2 cellular contexts compared by ENCODE assay signal in the genomic region with DNA sequence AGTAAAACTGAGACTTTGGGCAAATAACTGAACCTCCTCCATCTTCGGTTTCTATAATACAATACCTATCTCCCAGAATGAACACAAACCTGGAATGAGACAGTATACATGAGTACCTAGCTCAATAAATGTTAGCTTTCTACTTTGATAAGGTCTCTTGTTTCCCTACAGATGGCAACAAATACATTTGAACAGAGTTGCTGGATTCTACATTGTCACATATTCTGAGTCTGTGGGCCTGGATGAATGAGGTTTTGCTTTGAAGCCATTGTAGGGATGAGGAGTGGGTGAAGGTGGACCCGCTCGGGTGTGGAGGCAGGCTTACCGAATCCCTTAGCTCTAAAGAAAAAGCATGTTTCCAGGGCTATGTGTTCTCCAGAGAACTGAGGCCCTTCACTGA.
TF ChIP-seq lines count a peak whose summit lies in the region.

No MANE protein-coding gene starts in this region.

TF ChIP-seq in SK-N-SH, 30 proteins besides CTCF, POLR2A, EP300 and RAD21:
- TF ChIP-seq MXI1 (IDR thresholded peaks at IDR 0.05; ENCODE audit: low read depth, low read length) (no peak), GABPA (IDR thresholded peaks at IDR 0.05; ENCODE audit: low read depth) (no peak), SMC3 (IDR thresholded peaks at IDR 0.05; ENCODE audit: low read depth, low read length) (no peak), FOXJ3 (CRISPR knock-in tag; IDR thresholded peaks at IDR 0.05) (no peak), FOSL2 (IDR thresholded peaks at IDR 0.05; ENCODE audit: borderline replicate concordance, low read depth) (no peak), GATA2 (CRISPR knock-in tag; IDR thresholded peaks at IDR 0.05) (no peak), RFX5 (IDR thresholded peaks at IDR 0.05; ENCODE audit: low read length) (no peak), EZH2phosphoT487 (IDR thresholded peaks at IDR 0.05; ENCODE audit: borderline replicate concordance, low read depth) (no peak), RXRA (IDR thresholded peaks at IDR 0.05; ENCODE audit: borderline replicate concordance, low read depth) (no peak), FOXM1 (IDR thresholded peaks at IDR 0.05; ENCODE audit: low read depth) (no peak)
- TF ChIP-seq, protein P1, sequence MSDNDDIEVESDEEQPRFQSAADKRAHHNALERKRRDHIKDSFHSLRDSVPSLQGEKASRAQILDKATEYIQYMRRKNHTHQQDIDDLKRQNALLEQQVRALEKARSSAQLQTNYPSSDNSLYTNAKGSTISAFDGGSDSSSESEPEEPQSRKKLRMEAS (IDR thresholded peaks at IDR 0.05; ENCODE audit: low read depth), result no peak
- TF ChIP-seq, protein P2, sequence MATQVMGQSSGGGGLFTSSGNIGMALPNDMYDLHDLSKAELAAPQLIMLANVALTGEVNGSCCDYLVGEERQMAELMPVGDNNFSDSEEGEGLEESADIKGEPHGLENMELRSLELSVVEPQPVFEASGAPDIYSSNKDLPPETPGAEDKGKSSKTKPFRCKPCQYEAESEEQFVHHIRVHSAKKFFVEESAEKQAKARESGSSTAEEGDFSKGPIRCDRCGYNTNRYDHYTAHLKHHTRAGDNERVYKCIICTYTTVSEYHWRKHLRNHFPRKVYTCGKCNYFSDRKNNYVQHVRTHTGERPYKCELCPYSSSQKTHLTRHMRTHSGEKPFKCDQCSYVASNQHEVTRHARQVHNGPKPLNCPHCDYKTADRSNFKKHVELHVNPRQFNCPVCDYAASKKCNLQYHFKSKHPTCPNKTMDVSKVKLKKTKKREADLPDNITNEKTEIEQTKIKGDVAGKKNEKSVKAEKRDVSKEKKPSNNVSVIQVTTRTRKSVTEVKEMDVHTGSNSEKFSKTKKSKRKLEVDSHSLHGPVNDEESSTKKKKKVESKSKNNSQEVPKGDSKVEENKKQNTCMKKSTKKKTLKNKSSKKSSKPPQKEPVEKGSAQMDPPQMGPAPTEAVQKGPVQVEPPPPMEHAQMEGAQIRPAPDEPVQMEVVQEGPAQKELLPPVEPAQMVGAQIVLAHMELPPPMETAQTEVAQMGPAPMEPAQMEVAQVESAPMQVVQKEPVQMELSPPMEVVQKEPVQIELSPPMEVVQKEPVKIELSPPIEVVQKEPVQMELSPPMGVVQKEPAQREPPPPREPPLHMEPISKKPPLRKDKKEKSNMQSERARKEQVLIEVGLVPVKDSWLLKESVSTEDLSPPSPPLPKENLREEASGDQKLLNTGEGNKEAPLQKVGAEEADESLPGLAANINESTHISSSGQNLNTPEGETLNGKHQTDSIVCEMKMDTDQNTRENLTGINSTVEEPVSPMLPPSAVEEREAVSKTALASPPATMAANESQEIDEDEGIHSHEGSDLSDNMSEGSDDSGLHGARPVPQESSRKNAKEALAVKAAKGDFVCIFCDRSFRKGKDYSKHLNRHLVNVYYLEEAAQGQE (IDR thresholded peaks at IDR 0.05; ENCODE audit: low read depth, low read length), result no peak
- TF ChIP-seq, protein P3, sequence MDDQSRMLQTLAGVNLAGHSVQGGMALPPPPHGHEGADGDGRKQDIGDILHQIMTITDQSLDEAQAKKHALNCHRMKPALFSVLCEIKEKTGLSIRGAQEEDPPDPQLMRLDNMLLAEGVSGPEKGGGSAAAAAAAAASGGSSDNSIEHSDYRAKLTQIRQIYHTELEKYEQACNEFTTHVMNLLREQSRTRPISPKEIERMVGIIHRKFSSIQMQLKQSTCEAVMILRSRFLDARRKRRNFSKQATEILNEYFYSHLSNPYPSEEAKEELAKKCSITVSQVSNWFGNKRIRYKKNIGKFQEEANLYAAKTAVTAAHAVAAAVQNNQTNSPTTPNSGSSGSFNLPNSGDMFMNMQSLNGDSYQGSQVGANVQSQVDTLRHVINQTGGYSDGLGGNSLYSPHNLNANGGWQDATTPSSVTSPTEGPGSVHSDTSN (IDR thresholded peaks at IDR 0.05), result no peak
- TF ChIP-seq, protein P4, sequence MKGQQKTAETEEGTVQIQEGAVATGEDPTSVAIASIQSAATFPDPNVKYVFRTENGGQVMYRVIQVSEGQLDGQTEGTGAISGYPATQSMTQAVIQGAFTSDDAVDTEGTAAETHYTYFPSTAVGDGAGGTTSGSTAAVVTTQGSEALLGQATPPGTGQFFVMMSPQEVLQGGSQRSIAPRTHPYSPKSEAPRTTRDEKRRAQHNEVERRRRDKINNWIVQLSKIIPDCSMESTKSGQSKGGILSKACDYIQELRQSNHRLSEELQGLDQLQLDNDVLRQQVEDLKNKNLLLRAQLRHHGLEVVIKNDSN (IDR thresholded peaks at IDR 0.05; ENCODE audit: borderline replicate concordance, low read depth), result no peak
- TF ChIP-seq, protein P5, sequence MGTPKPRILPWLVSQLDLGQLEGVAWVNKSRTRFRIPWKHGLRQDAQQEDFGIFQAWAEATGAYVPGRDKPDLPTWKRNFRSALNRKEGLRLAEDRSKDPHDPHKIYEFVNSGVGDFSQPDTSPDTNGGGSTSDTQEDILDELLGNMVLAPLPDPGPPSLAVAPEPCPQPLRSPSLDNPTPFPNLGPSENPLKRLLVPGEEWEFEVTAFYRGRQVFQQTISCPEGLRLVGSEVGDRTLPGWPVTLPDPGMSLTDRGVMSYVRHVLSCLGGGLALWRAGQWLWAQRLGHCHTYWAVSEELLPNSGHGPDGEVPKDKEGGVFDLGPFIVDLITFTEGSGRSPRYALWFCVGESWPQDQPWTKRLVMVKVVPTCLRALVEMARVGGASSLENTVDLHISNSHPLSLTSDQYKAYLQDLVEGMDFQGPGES (IDR thresholded peaks at IDR 0.05; ENCODE audit: low read depth, low read length), result no peak
- TF ChIP-seq, protein P6, sequence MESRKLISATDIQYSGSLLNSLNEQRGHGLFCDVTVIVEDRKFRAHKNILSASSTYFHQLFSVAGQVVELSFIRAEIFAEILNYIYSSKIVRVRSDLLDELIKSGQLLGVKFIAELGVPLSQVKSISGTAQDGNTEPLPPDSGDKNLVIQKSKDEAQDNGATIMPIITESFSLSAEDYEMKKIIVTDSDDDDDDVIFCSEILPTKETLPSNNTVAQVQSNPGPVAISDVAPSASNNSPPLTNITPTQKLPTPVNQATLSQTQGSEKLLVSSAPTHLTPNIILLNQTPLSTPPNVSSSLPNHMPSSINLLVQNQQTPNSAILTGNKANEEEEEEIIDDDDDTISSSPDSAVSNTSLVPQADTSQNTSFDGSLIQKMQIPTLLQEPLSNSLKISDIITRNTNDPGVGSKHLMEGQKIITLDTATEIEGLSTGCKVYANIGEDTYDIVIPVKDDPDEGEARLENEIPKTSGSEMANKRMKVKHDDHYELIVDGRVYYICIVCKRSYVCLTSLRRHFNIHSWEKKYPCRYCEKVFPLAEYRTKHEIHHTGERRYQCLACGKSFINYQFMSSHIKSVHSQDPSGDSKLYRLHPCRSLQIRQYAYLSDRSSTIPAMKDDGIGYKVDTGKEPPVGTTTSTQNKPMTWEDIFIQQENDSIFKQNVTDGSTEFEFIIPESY (IDR thresholded peaks at IDR 0.05; ENCODE audit: borderline replicate concordance, low read depth), result no peak

TF ChIP-seq in SK-N-SH treated with all-trans-retinoic acid at 6 μM for 48 hours, 23 proteins besides CTCF, POLR2A, EP300 and RAD21:
- TF ChIP-seq ZNF565 (CRISPR knock-in tag; conservative IDR thresholded peaks at IDR 0.05; ENCODE audit: low read depth), result no peak
- TF ChIP-seq, protein P7, sequence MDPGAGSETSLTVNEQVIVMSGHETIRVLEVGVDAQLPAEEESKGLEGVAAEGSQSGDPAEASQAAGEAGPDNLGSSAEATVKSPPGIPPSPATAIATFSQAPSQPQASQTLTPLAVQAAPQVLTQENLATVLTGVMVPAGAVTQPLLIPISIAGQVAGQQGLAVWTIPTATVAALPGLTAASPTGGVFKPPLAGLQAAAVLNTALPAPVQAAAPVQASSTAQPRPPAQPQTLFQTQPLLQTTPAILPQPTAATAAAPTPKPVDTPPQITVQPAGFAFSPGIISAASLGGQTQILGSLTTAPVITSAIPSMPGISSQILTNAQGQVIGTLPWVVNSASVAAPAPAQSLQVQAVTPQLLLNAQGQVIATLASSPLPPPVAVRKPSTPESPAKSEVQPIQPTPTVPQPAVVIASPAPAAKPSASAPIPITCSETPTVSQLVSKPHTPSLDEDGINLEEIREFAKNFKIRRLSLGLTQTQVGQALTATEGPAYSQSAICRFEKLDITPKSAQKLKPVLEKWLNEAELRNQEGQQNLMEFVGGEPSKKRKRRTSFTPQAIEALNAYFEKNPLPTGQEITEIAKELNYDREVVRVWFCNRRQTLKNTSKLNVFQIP (CRISPR knock-in tag; IDR thresholded peaks at IDR 0.05; ENCODE audit: borderline replicate concordance, low read depth), result no peak
